ENCODE assay signal across 14 cellular contexts in the genomic region with DNA sequence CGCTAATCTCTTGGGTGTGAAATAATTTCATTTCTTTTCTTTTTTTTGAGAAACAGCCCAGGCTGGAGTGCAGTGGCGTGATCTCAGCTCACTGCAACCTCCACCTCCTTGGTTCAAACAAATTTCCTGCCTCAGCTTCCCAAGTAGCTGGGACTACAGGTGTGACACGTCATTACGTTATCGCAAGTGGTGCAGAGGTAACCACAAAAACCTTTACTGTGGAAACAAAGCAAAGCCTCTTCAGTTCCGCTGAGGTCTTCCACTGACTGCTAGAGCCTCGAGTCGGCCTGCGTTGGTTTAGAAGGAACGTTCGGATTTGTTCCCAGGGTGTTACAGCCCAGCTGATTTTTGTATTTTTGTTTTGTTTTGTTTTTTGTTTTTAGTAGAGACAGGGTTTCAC. TPM values are rescaled to one million over a fixed set of nuclear protein-coding genes. Genes with fewer than 3 reads are reported as not detected.
DNase-seq lines count a peak whose midpoint lies in the region; ATAC-seq and TF ChIP-seq lines count a peak whose summit lies in the region.
"Had no signal": no experiment of that assay in that cellular context is flagged by ENCODE, and none has a peak within 500 bp of the region (broad histone marks: within the 10 kb centered on the region; RNA-seq: fewer than 3 reads in every experiment).

No MANE protein-coding gene starts in this region.

- no peaks in the 10 kb centered on the region for H3K27me3 ChIP-seq in breast epithelium

- H3K4me1 Mint-ChIP-seq in activated T-cell treated with anti-CD3 and anti-CD28 coated beads, Interleukin-2, amount 50 U/mL, for 72 hours (ENCODE audit: low read depth) = peaks cover 35% of the 10 kb centered on the region

- H3K27me3 Mint-ChIP-seq in activated T-cell treated with anti-CD3 and anti-CD28 coated beads, Interleukin-2, amount 50 U/mL, for 72 hours (ENCODE audit: low read depth) = peaks cover 6% of the 10 kb centered on the region

- H3K4me1 ChIP-seq in breast epithelium = no peaks in the 10 kb centered on the region

- H3K4me3 ChIP-seq in breast epithelium = no peak overlapping the region

- peak overlapping the region; percentile 86 for H3K27ac Mint-ChIP-seq in activated T-cell treated with anti-CD3 and anti-CD28 coated beads, Interleukin-2, amount 50 U/mL, for 72 hours
- H3K27ac Mint-ChIP-seq: dendritic cell treated with granulocyte-macrophage colony-stimulating factor and Interleukin-4, amounts not matched to agents 40 ng/mL and 50 ng/mL, for 4 days had no signal

- DNase-seq in CD1c-positive myeloid dendritic cell (ENCODE audit: extremely low spot score) = peak; percentile 39
- DNase-seq in T-helper 1 cell = peak in 4 of 5 donors; percentile 54 to 88 (median 64)
- peak; percentile 67 for DNase-seq in activated T-cell treated with anti-CD3 and anti-CD28 coated beads, Interleukin-2, amount 50 U/mL, for 72 hours
- DNase-seq in effector CD8-positive, alpha-beta T cell (lab: John Stamatoyannopoulos, UW) = peak; percentile 35
- no peak for DNase-seq in breast epithelium (ENCODE audit: low spot score in 2 of 2)
- DNase-seq in putamen (ENCODE audit: low spot score) = no peak
- DNase-seq: mesenchymal stem cell, NCI-H1436, NCI-H82 had no signal

- intact Hi-C loops in breast epithelium (cut with DNase I; ENCODE audit: low total_unique reads) = no loop called here

- H3K36me3 ChIP-seq in breast epithelium = no peaks in the 10 kb centered on the region

- H3K4me3 Mint-ChIP-seq in activated T-cell treated with anti-CD3 and anti-CD28 coated beads, Interleukin-2, amount 50 U/mL, for 72 hours = peak overlapping the region; percentile 69 to 83
- H3K4me3 Mint-ChIP-seq: dendritic cell treated with granulocyte-macrophage colony-stimulating factor and Interleukin-4, amounts not matched to agents 40 ng/mL and 50 ng/mL, for 4 days had no signal

- no peak for TF ChIP-seq CTCF in breast epithelium (IDR thresholded peaks at IDR 0.05)

- ATAC-seq in activated T-cell treated with anti-CD3 and anti-CD28 coated beads, Interleukin-2, amount 50 U/mL, for 72 hours (replicated peaks in 1 of 2) = peak; percentile 67 to 70
- ATAC-seq in GM19324 (IDR thresholded peaks at IDR 0.05; ENCODE audit: low FRiP score, unreplicated experiment) = no peak
- ATAC-seq in GM21381 (IDR thresholded peaks at IDR 0.05; ENCODE audit: unreplicated experiment) = no peak
- ATAC-seq: Right ventricle myocardium inferior had no signal

- H3K27ac ChIP-seq in breast epithelium = no peak overlapping the region
- H3K27ac ChIP-seq: parathyroid adenoma had no signal

- no peaks in the 10 kb centered on the region for H3K9me3 Mint-ChIP-seq in activated T-cell treated with anti-CD3 and anti-CD28 coated beads, Interleukin-2, amount 50 U/mL, for 72 hours
- H3K9me3 Mint-ChIP-seq: dendritic cell treated with granulocyte-macrophage colony-stimulating factor and Interleukin-4, amounts not matched to agents 40 ng/mL and 50 ng/mL, for 4 days had no signal

- no peaks in the 10 kb centered on the region for H3K36me3 Mint-ChIP-seq in activated T-cell treated with anti-CD3 and anti-CD28 coated beads, Interleukin-2, amount 50 U/mL, for 72 hours (ENCODE audit: insufficient read depth in 2 of 2)

- no peaks in the 10 kb centered on the region for H3K9me3 ChIP-seq in breast epithelium

- TF ChIP-seq POLR2A in breast epithelium (IDR thresholded peaks at IDR 0.05) = no peak

RNA-seq across cellular contexts. Expression of a gene that starts 2.0 kb away (rescaled TPM):
- 1 to 10 TPM; 4.3 to 6.9 TPM for total RNA-seq in activated T-cell treated with anti-CD3 and anti-CD28 coated beads, Interleukin-2, amount 50 U/mL, for 72 hours
- total RNA-seq in breast epithelium = 1 to 10 TPM; 2.6 to 6.7 (median 4.9) TPM

RNA-seq across cellular contexts. Expression of a gene that starts 14.5 kb away (rescaled TPM):
- total RNA-seq in activated T-cell treated with anti-CD3 and anti-CD28 coated beads, Interleukin-2, amount 50 U/mL, for 72 hours = 10 to 100 TPM; 46.1 to 47.8 TPM
- total RNA-seq in breast epithelium = 10 to 100 TPM; 21.0 to 24.3 (median 22.4) TPM

RNA-seq across cellular contexts. Expression of a gene that starts 17.1 kb away (rescaled TPM):
- 10 to 100 TPM; 43.1 to 50.7 TPM for total RNA-seq in activated T-cell treated with anti-CD3 and anti-CD28 coated beads, Interleukin-2, amount 50 U/mL, for 72 hours
- 10 to 100 TPM; 10.7 to 16.8 (median 16.7) TPM for total RNA-seq in breast epithelium

RNA-seq across cellular contexts. Expression of a gene that starts 20.9 kb away (rescaled TPM):
- total RNA-seq in activated T-cell treated with anti-CD3 and anti-CD28 coated beads, Interleukin-2, amount 50 U/mL, for 72 hours = 10 to 100 TPM; 12.9 to 13.2 TPM
- total RNA-seq in breast epithelium = 1 to 10 TPM; 3.2 to 5.0 (median 3.9) TPM

RNA-seq across cellular contexts. Expression of a gene that starts 21.7 kb away (rescaled TPM):
- 10 to 100 TPM; 13.8 to 21.7 TPM for total RNA-seq in activated T-cell treated with anti-CD3 and anti-CD28 coated beads, Interleukin-2, amount 50 U/mL, for 72 hours
- total RNA-seq in breast epithelium = 10 to 100 TPM in 2 of 3 donors, 1 to 10 TPM in 1; 7.9 to 10.5 (median 10.2) TPM

Comparison
In these comparisons a context has a peak if more than half of its experiments do, and no peak if none do; other contexts are left out.
1. DNase-seq: peak in CD1c-positive myeloid dendritic cell (single experiment), T-helper 1 cell (4 of 5), activated T-cell treated with anti-CD3 and anti-CD28 coated beads, Interleukin-2, amount 50 U/mL, for 72 hours (2 of 2) and effector CD8-positive, alpha-beta T cell (single experiment); none in breast epithelium (0 of 2) and putamen (single experiment).
2. ATAC-seq: peak in activated T-cell treated with anti-CD3 and anti-CD28 coated beads, Interleukin-2, amount 50 U/mL, for 72 hours (2 of 2); none in GM19324 (single experiment) and GM21381 (single experiment).